Comparison of ENCODE assay signal across 8 cellular contexts in the genomic region with DNA sequence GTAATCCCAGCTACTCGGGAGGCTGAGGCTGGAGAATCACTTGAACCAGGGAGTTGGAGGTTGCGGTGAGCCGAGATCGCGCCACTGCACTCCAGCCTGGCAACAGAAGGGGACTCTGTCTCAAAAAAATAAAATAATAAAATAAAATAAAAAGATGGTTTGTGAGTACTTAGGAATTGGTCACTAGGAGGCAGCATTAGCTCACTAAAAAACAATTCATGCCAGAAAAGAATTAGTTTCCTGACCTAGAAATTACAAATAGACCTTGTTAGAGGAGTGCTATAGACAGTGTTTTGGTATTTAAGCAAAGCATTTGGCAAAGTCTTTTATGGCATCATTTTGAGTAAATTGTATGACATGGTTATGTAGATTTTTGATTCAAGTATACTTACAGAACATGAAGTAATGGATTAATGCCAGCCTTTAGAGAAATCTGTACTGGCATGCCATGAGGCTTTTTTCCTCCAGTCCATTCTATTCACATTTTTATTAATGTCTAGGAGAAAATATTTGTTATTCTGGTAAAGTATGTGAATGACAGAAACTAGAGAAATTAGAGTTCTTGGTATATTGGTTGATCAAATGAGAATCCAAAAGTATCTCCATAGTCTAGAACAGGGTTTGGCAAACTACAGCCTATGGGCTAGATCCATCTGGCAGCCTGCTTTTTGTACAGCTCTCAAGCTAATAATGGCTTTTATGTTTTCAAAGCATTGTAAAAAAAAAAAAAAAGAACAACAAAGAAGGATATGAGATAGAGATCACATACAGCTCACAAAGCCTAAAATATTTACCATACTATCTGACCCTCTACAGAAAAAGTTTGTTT.
DNase-seq lines count a peak whose midpoint lies in the region; ATAC-seq and TF ChIP-seq lines count a peak whose summit lies in the region.

No MANE protein-coding gene starts in this region.

- no peaks in the 10 kb centered on the region for H3K4me1 ChIP-seq in transverse colon

- POLR2A ChIA-PET in activated CD8-positive, alpha-beta T cell treated with anti-CD3 and anti-CD28 coated beads for 36 hours (lab: Charles Lee) = no interaction called here
- POLR2A ChIA-PET in activated CD8-positive, alpha-beta T cell treated with anti-CD3 and anti-CD28 coated beads, Interleukin-2, amount 10 ng/mL, durations not matched to agents 7 days and 5 days (lab: Charles Lee) = no interaction called here

- WGBS in transverse colon (ENCODE audit: low coverage in 1 of 2), 2 donors = 57% methylated on average over 5 of the region's 5 CpGs; no CpG with 5 or more reads in 1 of the 2 donors

- in situ Hi-C loops in transverse colon (cut with MboI; ENCODE audit: low pct_ligation_motif_present in 1 of 4, low pct_unique_long_range_greater_than_20kb in 1 of 4, low sequenced_read_pairs in 3 of 4) = no loop called here

- no peak for TF ChIP-seq POLR2A in transverse colon (IDR thresholded peaks at IDR 0.05)

- H3K36me3 Mint-ChIP-seq in activated CD8-positive, alpha-beta T cell treated with anti-CD3 and anti-CD28 coated beads for 36 hours (ENCODE audit: low read depth) = no peaks in the 10 kb centered on the region
- H3K36me3 Mint-ChIP-seq in activated CD8-positive, alpha-beta T cell treated with anti-CD3 and anti-CD28 coated beads, Interleukin-2, amount 10 ng/mL, durations not matched to agents 7 days and 5 days (ENCODE audit: low read depth) = no peaks in the 10 kb centered on the region

- no peak overlapping the region for H3K4me3 Mint-ChIP-seq in activated CD8-positive, alpha-beta T cell treated with anti-CD3 and anti-CD28 coated beads for 36 hours
- H3K4me3 Mint-ChIP-seq in activated CD8-positive, alpha-beta T cell treated with anti-CD3 and anti-CD28 coated beads, Interleukin-2, amount 10 ng/mL, durations not matched to agents 7 days and 5 days = no peak overlapping the region

- H3K9me3 ChIP-seq in transverse colon = no peaks in the 10 kb centered on the region

- H3K27ac ChIP-seq in transverse colon = no peak overlapping the region

- H3K36me3 ChIP-seq in transverse colon = no peaks in the 10 kb centered on the region

- peaks cover 6% of the 10 kb centered on the region for H3K27me3 Mint-ChIP-seq in activated CD8-positive, alpha-beta T cell treated with anti-CD3 and anti-CD28 coated beads for 36 hours
- H3K27me3 Mint-ChIP-seq in activated CD8-positive, alpha-beta T cell treated with anti-CD3 and anti-CD28 coated beads, Interleukin-2, amount 10 ng/mL, durations not matched to agents 7 days and 5 days (ENCODE audit: low read depth) = peaks cover 10% of the 10 kb centered on the region

- intact Hi-C loops in activated CD8-positive, alpha-beta T cell treated with anti-CD3 and anti-CD28 coated beads for 36 hours (cut with micrococcal nuclease) = no loop called here
- intact Hi-C loops in transverse colon (cut with DNase I; ENCODE audit: low total_unique reads) = no loop called here

- DNase-seq in activated CD8-positive, alpha-beta T cell treated with anti-CD3 and anti-CD28 coated beads for 36 hours = no peak
- no peak for DNase-seq in activated CD8-positive, alpha-beta T cell treated with anti-CD3 and anti-CD28 coated beads, Interleukin-2, amount 10 ng/mL, durations not matched to agents 7 days and 5 days
- DNase-seq in RPMI7951 (ENCODE audit: low read depth) = peak; percentile 58
- DNase-seq in fibroblast of pulmonary artery (ENCODE audit: low read depth) = peak; percentile 82
- DNase-seq in transverse colon = no peak
- no peak for DNase-seq in NCI-H2107 (lab: John Stamatoyannopoulos, UW)
- no peak for DNase-seq in NCI-H2227 treated with DMSO at 0.1 percent for 48 hours (lab: John Stamatoyannopoulos, UW)

- H3K4me1 Mint-ChIP-seq in activated CD8-positive, alpha-beta T cell treated with anti-CD3 and anti-CD28 coated beads for 36 hours (ENCODE audit: low read depth) = no peaks in the 10 kb centered on the region
- H3K4me1 Mint-ChIP-seq in activated CD8-positive, alpha-beta T cell treated with anti-CD3 and anti-CD28 coated beads, Interleukin-2, amount 10 ng/mL, durations not matched to agents 7 days and 5 days (ENCODE audit: low read depth) = no peaks in the 10 kb centered on the region

- peak; percentile 35 for TF ChIP-seq CTCF in activated CD8-positive, alpha-beta T cell treated with anti-CD3 and anti-CD28 coated beads for 36 hours (IDR thresholded peaks at IDR 0.05)
- TF ChIP-seq CTCF in fibroblast of pulmonary artery (IDR thresholded peaks at IDR 0.05; ENCODE audit: low read length, missing control alignments) (peak; percentile 50), transverse colon (IDR thresholded peaks at IDR 0.05) (peak; percentile 17 to 47 (median 42))

- CTCF ChIA-PET in activated CD8-positive, alpha-beta T cell treated with anti-CD3 and anti-CD28 coated beads for 36 hours (lab: Charles Lee) = no interaction called here
- CTCF ChIA-PET in activated CD8-positive, alpha-beta T cell treated with anti-CD3 and anti-CD28 coated beads, Interleukin-2, amount 10 ng/mL, durations not matched to agents 7 days and 5 days (lab: Charles Lee) = no interaction called here

- ATAC-seq in activated CD8-positive, alpha-beta T cell treated with anti-CD3 and anti-CD28 coated beads for 36 hours = no peak
- ATAC-seq in activated CD8-positive, alpha-beta T cell treated with anti-CD3 and anti-CD28 coated beads, Interleukin-2, amount 10 ng/mL, durations not matched to agents 7 days and 5 days = no peak
- no peak for ATAC-seq in GM21360 (IDR thresholded peaks at IDR 0.05; ENCODE audit: unreplicated experiment)

- H3K27ac Mint-ChIP-seq in activated CD8-positive, alpha-beta T cell treated with anti-CD3 and anti-CD28 coated beads for 36 hours = no peak overlapping the region
- H3K27ac Mint-ChIP-seq in activated CD8-positive, alpha-beta T cell treated with anti-CD3 and anti-CD28 coated beads, Interleukin-2, amount 10 ng/mL, durations not matched to agents 7 days and 5 days = no peak overlapping the region

- H3K9me3 Mint-ChIP-seq in activated CD8-positive, alpha-beta T cell treated with anti-CD3 and anti-CD28 coated beads for 36 hours = no peaks in the 10 kb centered on the region
- no peaks in the 10 kb centered on the region for H3K9me3 Mint-ChIP-seq in activated CD8-positive, alpha-beta T cell treated with anti-CD3 and anti-CD28 coated beads, Interleukin-2, amount 10 ng/mL, durations not matched to agents 7 days and 5 days (ENCODE audit: insufficient read depth)

- H3K27me3 ChIP-seq in transverse colon = no peaks in the 10 kb centered on the region

- TF ChIP-seq EP300 in transverse colon (IDR thresholded peaks at IDR 0.05; ENCODE audit: low read depth) = no peak

- H3K4me3 ChIP-seq in fibroblast of pulmonary artery (replicated peaks; ENCODE audit: low read depth, low read length) = no peak overlapping the region
- H3K4me3 ChIP-seq in transverse colon = no peak overlapping the region

Comparison
In these comparisons a context has a peak if more than half of its experiments do, and no peak if none do; other contexts are left out.
1. DNase-seq: peak in RPMI7951 (single experiment) and fibroblast of pulmonary artery (single experiment); none in activated CD8-positive, alpha-beta T cell treated with anti-CD3 and anti-CD28 coated beads for 36 hours (single experiment), activated CD8-positive, alpha-beta T cell treated with anti-CD3 and anti-CD28 coated beads, Interleukin-2, amount 10 ng/mL, durations not matched to agents 7 days and 5 days (single experiment), transverse colon (single experiment), NCI-H2107 (single experiment) and NCI-H2227 treated with DMSO at 0.1 percent for 48 hours (single experiment).
2. Peak in every context shown above with its lines, with median percentiles within 50 percentile points of each other: CTCF ChIP-seq.